Comparison of ENCODE assay signal across 30 cellular contexts in genomic region chr9:122468735-122469134, GRCh38. TPM values are rescaled to one million over a fixed set of nuclear protein-coding genes. Genes with fewer than 3 reads are reported as not detected.
A peak's percentile ranks its signal among the peaks of the same experiment; 100 is the strongest.
DNase-seq lines count a peak whose midpoint lies in the region; ATAC-seq and TF ChIP-seq lines count a peak whose summit lies in the region.
"Had no signal": no experiment of that assay in that cellular context is flagged by ENCODE, and none has a peak within 500 bp of the region (broad histone marks: within the 10 kb centered on the region; RNA-seq: fewer than 3 reads in every experiment).

No MANE protein-coding gene starts in this region.

- POLR2A ChIA-PET in AG04449 (lab: Yijun Ruan, JAX) (no interaction called here), Caco-2 (lab: Charles Lee) (no interaction called here)

- peaks cover 6 to 16% (median 8%) of the 10 kb centered on the region in 4 donors for H3K4me1 ChIP-seq in upper lobe of left lung
- H3K4me1 ChIP-seq in Caco-2 = no peaks in the 10 kb centered on the region; the same call in 1 of the 2 replicates
- H3K4me1 ChIP-seq: parathyroid adenoma had no signal

- no peak overlapping the region for H3K4me3 Mint-ChIP-seq in Caco-2 (ENCODE audit: unreplicated experiment)
- H3K4me3 Mint-ChIP-seq: activated CD4-positive, alpha-beta memory T cell treated with anti-CD3 and anti-CD28 coated beads, Interleukin-2, amount 10 ng/mL, durations not matched to agents 7 days and 5 days; activated naive CD4-positive, alpha-beta T cell treated with anti-CD3 and anti-CD28 coated beads for 36 hours; CD4-positive, alpha-beta T cell; nephron progenitor cell had no signal

- 50 to 52% methylated on average over 4 of the region's 4 CpGs for WGBS in upper lobe of left lung, 2 donors

- TF ChIP-seq POLR2A in upper lobe of left lung (IDR thresholded peaks at IDR 0.05) = no peak

- intact Hi-C loops in Caco-2 (cut with micrococcal nuclease; ENCODE audit: unreplicated experiment) = no loop called here

- TF ChIP-seq CTCF in AG04449 (IDR thresholded peaks at IDR 0.05; ENCODE audit: insufficient read depth, low read length, missing control alignments) (no peak), fibroblast of the aortic adventitia (IDR thresholded peaks at IDR 0.05; ENCODE audit: insufficient read depth, low read length) (no peak), upper lobe of left lung (IDR thresholded peaks at IDR 0.05) (no peak), Caco-2 (IDR thresholded peaks at IDR 0.05; ENCODE audit: insufficient read depth in 1 of 2, low read depth in 1 of 2, low read length in 1 of 2, severe bottlenecking in 1 of 2, unreplicated experiment in 1 of 2) (no peak)

- TF ChIP-seq EP300 in upper lobe of left lung (IDR thresholded peaks at IDR 0.05) = no peak

- H3K27me3 Mint-ChIP-seq in Caco-2 (ENCODE audit: insufficient read depth, unreplicated experiment) = peaks cover 5% of the 10 kb centered on the region

- H3K36me3 ChIP-seq in upper lobe of left lung = no peaks in the 10 kb centered on the region
- H3K36me3 ChIP-seq in Caco-2 (ENCODE audit: control insufficient read depth, insufficient read depth, low read length) = no peaks in the 10 kb centered on the region
- H3K36me3 ChIP-seq: right lobe of liver, stomach had no signal

- no peaks in the 10 kb centered on the region for H3K4me1 Mint-ChIP-seq in Caco-2 (ENCODE audit: low read depth, unreplicated experiment)
- H3K4me1 Mint-ChIP-seq: nephron progenitor cell had no signal

- H3K4me3 ChIP-seq in AG04449 (ENCODE audit: low read depth, low read length) = no peak overlapping the region
- no peak overlapping the region for H3K4me3 ChIP-seq in fibroblast of the aortic adventitia (ENCODE audit: low read depth, low read length)
- no peak overlapping the region for H3K4me3 ChIP-seq in upper lobe of left lung
- no peak overlapping the region for H3K4me3 ChIP-seq in Caco-2 (ENCODE audit: low read depth, low read length)
- H3K4me3 ChIP-seq: GM12878, mucosa of descending colon, right lobe of liver, stomach had no signal

- no peaks in the 10 kb centered on the region for H3K9me3 Mint-ChIP-seq in Caco-2 (ENCODE audit: unreplicated experiment)
- H3K9me3 Mint-ChIP-seq: activated CD4-positive, alpha-beta memory T cell treated with anti-CD3 and anti-CD28 coated beads, Interleukin-2, amount 10 ng/mL, durations not matched to agents 7 days and 5 days; activated naive CD4-positive, alpha-beta T cell treated with anti-CD3 and anti-CD28 coated beads for 36 hours; CD4-positive, alpha-beta T cell had no signal

- CTCF ChIA-PET in AG04449 (lab: Yijun Ruan, JAX) (interaction anchor here (0.6 to 1.9 kb wide), 7 partner anchors 11 to 369 kb away, joined by 3 to 7 read pairs (median 3); no protein-coding TSS in a partner anchor), Caco-2 (lab: Charles Lee) (no interaction called here)

- BruUV-seq in Caco-2 (replicated peaks; lab: Mats Ljungman, UMichigan) = no TSS peak

- H3K9me3 ChIP-seq in upper lobe of left lung (no peaks in the 10 kb centered on the region), Caco-2 (no peaks in the 10 kb centered on the region)
- H3K9me3 ChIP-seq: mucosa of descending colon, right lobe of liver, stomach had no signal

- H3K27me3 ChIP-seq in upper lobe of left lung (no peaks in the 10 kb centered on the region), Caco-2 (replicated peaks; ENCODE audit: control insufficient read depth, insufficient read depth, low read length) (no peaks in the 10 kb centered on the region)
- H3K27me3 ChIP-seq: right lobe of liver, stomach had no signal

- no peak overlapping the region for H3K27ac Mint-ChIP-seq in Caco-2 (ENCODE audit: unreplicated experiment)
- H3K27ac Mint-ChIP-seq: activated CD4-positive, alpha-beta memory T cell treated with anti-CD3 and anti-CD28 coated beads, Interleukin-2, amount 10 ng/mL, durations not matched to agents 7 days and 5 days; activated naive CD4-positive, alpha-beta T cell treated with anti-CD3 and anti-CD28 coated beads for 36 hours; CD4-positive, alpha-beta T cell; nephron progenitor cell had no signal

- DNase-seq in AG04449 (ENCODE audit: low read depth, low spot score) (peak; percentile 42), GM04503 (ENCODE audit: low read depth) (peak; percentile 96), amniotic stem cell (lab: John Stamatoyannopoulos, UW) (peak; percentile 4), fibroblast of the aortic adventitia (ENCODE audit: low read depth) (peak; percentile 63), upper lobe of left lung (no peak), Caco-2 (no peak), kidney glomerular epithelial cell (lab: John Stamatoyannopoulos, UW) (no peak), iPS-NIHi11 (ENCODE audit: low spot score) (no peak)
- DNase-seq: activated CD4-positive, alpha-beta memory T cell treated with anti-CD3 and anti-CD28 coated beads, Interleukin-2, amount 10 ng/mL, durations not matched to agents 7 days and 5 days; activated naive CD4-positive, alpha-beta T cell treated with anti-CD3 and anti-CD28 coated beads for 36 hours; anterior cingulate cortex; CD4-positive, alpha-beta T cell; central memory CD4-positive, alpha-beta T cell; DMS153; GF-D8; head of caudate nucleus; left ventricle myocardium superior; mucosa of descending colon; MV-4-11; NCI-H1694; nephron progenitor cell; right lobe of liver; stomach had no signal

- ATAC-seq in upper lobe of left lung (ENCODE audit: low FRiP score in 2 of 2) = no peak
- ATAC-seq: activated CD4-positive, CD25-positive, alpha-beta regulatory T cell treated with anti-CD3 and anti-CD28 coated beads, Interleukin-2, amount 50 U/mL, for 24 hours; GM12878; left ventricle myocardium superior; mucosa of descending colon; right lobe of liver had no signal

- H3K27ac ChIP-seq in upper lobe of left lung = no peak overlapping the region
- H3K27ac ChIP-seq: epithelial cell of prostate, parathyroid adenoma, right lobe of liver, RWPE1, stomach had no signal

- H3K36me3 Mint-ChIP-seq in Caco-2 (ENCODE audit: insufficient read depth, unreplicated experiment) = no peaks in the 10 kb centered on the region

RNA-seq across cellular contexts. Expression of gene OR1J1, which starts 9.0 kb away (rescaled TPM):
- total RNA-seq in fibroblast of the aortic adventitia (ENCODE audit: low replicate concordance) (not detected in 2 replicates), upper lobe of left lung (not detected), Caco-2 (2022) (not detected in 2 replicates)
- total RNA-seq: A172; activated CD4-positive, alpha-beta memory T cell treated with anti-CD3 and anti-CD28 coated beads, Interleukin-2, amount 10 ng/mL, durations not matched to agents 7 days and 5 days; activated naive CD4-positive, alpha-beta T cell treated with anti-CD3 and anti-CD28 coated beads for 36 hours; CD4-positive, alpha-beta T cell; GM12878; left ventricle myocardium superior; mucosa of descending colon; right lobe of liver; stomach; ureter had no signal

RNA-seq across cellular contexts. Expression of gene OR1J2, which starts 41.9 kb away (rescaled TPM):
- total RNA-seq in fibroblast of the aortic adventitia (ENCODE audit: low replicate concordance) (1.6 TPM in 1 of 2 replicates, not detected in the other), upper lobe of left lung (under 1 TPM in 1 of 6 donors, not detected in 5; 0.61 TPM), Caco-2 (2022) (not detected in 2 replicates)
- total RNA-seq: A172; activated CD4-positive, alpha-beta memory T cell treated with anti-CD3 and anti-CD28 coated beads, Interleukin-2, amount 10 ng/mL, durations not matched to agents 7 days and 5 days; activated naive CD4-positive, alpha-beta T cell treated with anti-CD3 and anti-CD28 coated beads for 36 hours; CD4-positive, alpha-beta T cell; GM12878; left ventricle myocardium superior; mucosa of descending colon; right lobe of liver had no signal

RNA-seq across cellular contexts. Expression of gene OR1J4, which starts 50.2 kb away (rescaled TPM):
- total RNA-seq in fibroblast of the aortic adventitia (ENCODE audit: low replicate concordance) (0.45 TPM in 1 of 2 replicates, not detected in the other), upper lobe of left lung (not detected), Caco-2 (2022) (not detected in 2 replicates)
- total RNA-seq: A172; activated CD4-positive, alpha-beta memory T cell treated with anti-CD3 and anti-CD28 coated beads, Interleukin-2, amount 10 ng/mL, durations not matched to agents 7 days and 5 days; activated naive CD4-positive, alpha-beta T cell treated with anti-CD3 and anti-CD28 coated beads for 36 hours; CD4-positive, alpha-beta T cell; GM12878; left ventricle myocardium superior; mucosa of descending colon; right lobe of liver; ureter had no signal

RNA-seq across cellular contexts. Expression of gene OR1N1, which starts 58.4 kb away (rescaled TPM):
- not detected in 2 replicates for total RNA-seq in fibroblast of the aortic adventitia (ENCODE audit: low replicate concordance)
- total RNA-seq in upper lobe of left lung = not detected
- not detected in 2 replicates for total RNA-seq in Caco-2 (2022)
- total RNA-seq: A172; activated CD4-positive, alpha-beta memory T cell treated with anti-CD3 and anti-CD28 coated beads, Interleukin-2, amount 10 ng/mL, durations not matched to agents 7 days and 5 days; activated naive CD4-positive, alpha-beta T cell treated with anti-CD3 and anti-CD28 coated beads for 36 hours; CD4-positive, alpha-beta T cell; GM12878; left ventricle myocardium superior; mucosa of descending colon; right lobe of liver; stomach; ureter had no signal

Comparison
In these comparisons a context has a peak if more than half of its experiments do, and no peak if none do; other contexts are left out.
1. DNase-seq: peak in AG04449 (single experiment), GM04503 (single experiment), amniotic stem cell (single experiment) and fibroblast of the aortic adventitia (single experiment); none in upper lobe of left lung (0 of 2), Caco-2 (0 of 2), kidney glomerular epithelial cell (single experiment) and iPS-NIHi11 (single experiment).